In the genomic region with DNA sequence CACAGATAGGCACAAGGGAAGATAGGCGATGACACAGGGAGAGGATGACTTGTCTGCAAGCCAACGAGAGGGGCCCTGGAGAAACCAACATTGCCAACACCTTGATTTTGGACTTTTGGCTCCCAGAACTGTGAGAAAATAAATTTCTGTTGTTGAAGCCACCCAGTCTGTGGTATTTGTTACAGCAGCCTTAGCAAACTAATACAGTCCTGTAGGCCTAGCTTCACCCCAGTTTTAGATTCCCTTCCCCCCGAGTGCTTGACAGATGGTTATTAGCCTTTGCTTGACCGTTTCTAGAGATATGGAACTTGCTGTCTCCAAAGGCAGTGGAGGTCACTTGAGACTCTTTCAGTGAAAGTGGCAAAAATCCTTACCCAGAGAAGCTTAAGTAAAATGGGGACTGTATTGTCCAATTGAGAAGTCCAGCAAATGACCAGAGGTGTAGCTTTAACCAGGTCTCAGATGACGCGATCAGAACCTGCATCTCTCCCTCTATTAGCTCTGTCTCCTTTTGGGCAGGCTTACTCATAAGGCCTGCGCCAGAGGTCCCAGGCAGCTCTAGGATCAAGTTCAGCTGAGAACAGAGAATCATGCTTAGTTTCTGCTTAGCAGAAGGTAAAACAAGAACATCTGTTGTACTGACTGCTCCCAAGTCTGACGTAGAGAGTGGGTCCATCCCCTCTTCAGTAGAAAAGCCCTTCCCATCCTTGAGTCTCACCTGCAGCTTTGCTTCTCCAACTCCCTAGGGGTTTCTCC, we compare ENCODE assay signal across 1 cellular context.
TF ChIP-seq lines count a peak whose summit lies in the region.

No MANE protein-coding gene starts in this region.

TF ChIP-seq in K562, 482 proteins besides CTCF, POLR2A, EP300 and RAD21 (continued from another document):
- TF ChIP-seq, protein P1, sequence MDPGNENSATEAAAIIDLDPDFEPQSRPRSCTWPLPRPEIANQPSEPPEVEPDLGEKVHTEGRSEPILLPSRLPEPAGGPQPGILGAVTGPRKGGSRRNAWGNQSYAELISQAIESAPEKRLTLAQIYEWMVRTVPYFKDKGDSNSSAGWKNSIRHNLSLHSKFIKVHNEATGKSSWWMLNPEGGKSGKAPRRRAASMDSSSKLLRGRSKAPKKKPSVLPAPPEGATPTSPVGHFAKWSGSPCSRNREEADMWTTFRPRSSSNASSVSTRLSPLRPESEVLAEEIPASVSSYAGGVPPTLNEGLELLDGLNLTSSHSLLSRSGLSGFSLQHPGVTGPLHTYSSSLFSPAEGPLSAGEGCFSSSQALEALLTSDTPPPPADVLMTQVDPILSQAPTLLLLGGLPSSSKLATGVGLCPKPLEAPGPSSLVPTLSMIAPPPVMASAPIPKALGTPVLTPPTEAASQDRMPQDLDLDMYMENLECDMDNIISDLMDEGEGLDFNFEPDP (CRISPR knock-in tag; IDR thresholded peaks at IDR 0.05) = no peak
- no peak for TF ChIP-seq ZFP36 (IDR thresholded peaks at IDR 0.05; ENCODE audit: low read depth, low read length, partially characterized antibody)
- peak; percentile 99 for TF ChIP-seq ZNF12 (CRISPR knock-in tag; IDR thresholded peaks at IDR 0.05)
- TF ChIP-seq ZSCAN29 (IDR thresholded peaks at IDR 0.05) = no peak
- TF ChIP-seq KLF1 (tag; IDR thresholded peaks at IDR 0.05) = no peak
- 0 out of 2 replicates have a peak, but pooled peaks have one; percentile 19 for TF ChIP-seq ZNF592 (IDR thresholded peaks at IDR 0.05)
- TF ChIP-seq, protein P2, sequence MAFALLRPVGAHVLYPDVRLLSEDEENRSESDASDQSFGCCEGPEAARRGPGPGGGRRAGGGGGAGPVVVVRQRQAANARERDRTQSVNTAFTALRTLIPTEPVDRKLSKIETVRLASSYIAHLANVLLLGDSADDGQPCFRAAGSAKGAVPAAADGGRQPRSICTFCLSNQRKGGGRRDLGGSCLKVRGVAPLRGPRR (CRISPR knock-in tag; IDR thresholded peaks at IDR 0.05) = no peak
- TF ChIP-seq NFE2L1 (tag; IDR thresholded peaks at IDR 0.05; ENCODE audit: borderline replicate concordance, low read depth) = no peak
TF ChIP-seq in K562: peak in this region for 2.
